Comparison of ENCODE assay signal across 9 cellular contexts in genomic region chr9:38432922-38433510, GRCh38. TPM values are rescaled to one million over a fixed set of nuclear protein-coding genes. Genes with fewer than 3 reads are reported as not detected.
DNase-seq lines count a peak whose midpoint lies in the region; ATAC-seq, FAIRE-seq and TF ChIP-seq lines count a peak whose summit lies in the region.
"Had no signal": no experiment of that assay in that cellular context is flagged by ENCODE, and none has a peak within 500 bp of the region (broad histone marks: within the 10 kb centered on the region; RNA-seq: fewer than 3 reads in every experiment).

No MANE protein-coding gene starts in this region.

- no peaks in the 10 kb centered on the region for H3K4me1 ChIP-seq in small intestine (ENCODE audit: control insufficient read depth in 2 of 2, insufficient read depth in 1 of 2, low read depth in 1 of 2, low read length in 1 of 2)

- H3K36me3 ChIP-seq in small intestine (ENCODE audit: control insufficient read depth in 2 of 2, insufficient read depth in 2 of 2, low read length in 2 of 2): no peaks in the 10 kb centered on the region

- CTCF ChIA-PET in activated naive CD4-positive, alpha-beta T cell treated with anti-CD3 and anti-CD28 coated beads, Interleukin-2, amount 10 ng/mL, durations not matched to agents 7 days and 5 days (lab: Charles Lee): interaction anchor here (0.8 to 2.4 kb wide), 8 partner anchors 10 to 521 kb away, joined by 3 to 9 read pairs (median 4); no protein-coding TSS in a partner anchor

- FAIRE-seq in D721Med (lab: Jason Lieb, UNC): no peak
- FAIRE-seq in small intestine (lab: Jason Lieb, UNC): no peak

- DNase-seq in D721Med (ENCODE audit: insufficient read length, low spot score) (no peak), HFFc6 (peak; percentile 38), RPMI7951 (ENCODE audit: low read depth) (peak; percentile 18), fibroblast of the conjunctiva (ENCODE audit: low read depth) (peak; percentile 17), small intestine (peak; percentile 30), epidermal melanocyte (ENCODE audit: insufficient read length, low spot score) (no peak)
- DNase-seq in activated naive CD4-positive, alpha-beta T cell treated with anti-CD3 and anti-CD28 coated beads, Interleukin-2, amount 10 ng/mL, durations not matched to agents 7 days and 5 days: no peak

- H3K9me3 Mint-ChIP-seq in HFFc6: no peaks in the 10 kb centered on the region
- no peaks in the 10 kb centered on the region for H3K9me3 Mint-ChIP-seq in activated naive CD4-positive, alpha-beta T cell treated with anti-CD3 and anti-CD28 coated beads, Interleukin-2, amount 10 ng/mL, durations not matched to agents 7 days and 5 days
- H3K9me3 Mint-ChIP-seq: T-cell had no signal

- no peak overlapping the region for H3K27ac ChIP-seq in small intestine (ENCODE audit: low read depth in 1 of 2, low read length in 1 of 2)

- H3K27me3 Mint-ChIP-seq in HFFc6 (ENCODE audit: insufficient read depth): peaks cover 22% of the 10 kb centered on the region
- H3K27me3 Mint-ChIP-seq in activated naive CD4-positive, alpha-beta T cell treated with anti-CD3 and anti-CD28 coated beads, Interleukin-2, amount 10 ng/mL, durations not matched to agents 7 days and 5 days: peaks cover 7% of the 10 kb centered on the region
- H3K27me3 Mint-ChIP-seq: T-cell had no signal

- TF ChIP-seq CTCF in D721Med (IDR thresholded peaks at IDR 0.05; ENCODE audit: insufficient read depth, missing control alignments) (peak; percentile 64), HFFc6 (IDR thresholded peaks at IDR 0.05) (peak; percentile 85)

- no peak overlapping the region for H3K4me3 Mint-ChIP-seq in HFFc6
- no peak overlapping the region for H3K4me3 Mint-ChIP-seq in activated naive CD4-positive, alpha-beta T cell treated with anti-CD3 and anti-CD28 coated beads, Interleukin-2, amount 10 ng/mL, durations not matched to agents 7 days and 5 days
- H3K4me3 Mint-ChIP-seq: T-cell had no signal

- no peak overlapping the region for H3K27ac Mint-ChIP-seq in HFFc6
- no peak overlapping the region for H3K27ac Mint-ChIP-seq in activated naive CD4-positive, alpha-beta T cell treated with anti-CD3 and anti-CD28 coated beads, Interleukin-2, amount 10 ng/mL, durations not matched to agents 7 days and 5 days
- H3K27ac Mint-ChIP-seq: T-cell had no signal

- no peak overlapping the region for H3K4me3 ChIP-seq in small intestine (ENCODE audit: low read depth in 1 of 2, low read length in 2 of 2)

- no peaks in the 10 kb centered on the region for H3K36me3 Mint-ChIP-seq in HFFc6 (ENCODE audit: low read depth)
- no peaks in the 10 kb centered on the region for H3K36me3 Mint-ChIP-seq in activated naive CD4-positive, alpha-beta T cell treated with anti-CD3 and anti-CD28 coated beads, Interleukin-2, amount 10 ng/mL, durations not matched to agents 7 days and 5 days
- H3K36me3 Mint-ChIP-seq: T-cell had no signal

- no peaks in the 10 kb centered on the region for H3K9me3 ChIP-seq in small intestine (ENCODE audit: control insufficient read depth, low read depth)

- peaks cover 0 to 3% of the 10 kb centered on the region in 2 donors for H3K27me3 ChIP-seq in small intestine (ENCODE audit: control insufficient read depth in 2 of 2, insufficient read depth in 2 of 2, low read length in 2 of 2)

- WGBS in small intestine, 3 donors: 29 to 32% (median 31%) methylated on average over 3 of the region's 3 CpGs

- no peak for ATAC-seq in HG02763 (IDR thresholded peaks at IDR 0.05; ENCODE audit: unreplicated experiment)
- ATAC-seq: T-cell had no signal

- peaks cover 41% of the 10 kb centered on the region for H3K4me1 Mint-ChIP-seq in HFFc6 (ENCODE audit: low read depth)
- H3K4me1 Mint-ChIP-seq in activated naive CD4-positive, alpha-beta T cell treated with anti-CD3 and anti-CD28 coated beads, Interleukin-2, amount 10 ng/mL, durations not matched to agents 7 days and 5 days: peaks cover 4% of the 10 kb centered on the region

RNA-seq across cellular contexts. Expression of gene IGFBPL1, which starts 8.8 kb away (rescaled TPM):
- not detected for total RNA-seq in HFFc6 (2021; fragmentation: NEBNext Ultra II Directional; extraction: Animal tissue kit (Norgen Biotek cat#: 25700))
- not detected in 2 replicates for total RNA-seq in RPMI7951 (2014; rRNA removed; shearing (Covaris generic))
- polyA plus RNA-seq in small intestine: under 1 TPM in 1 of 3 donors, not detected in 2; 0.95 TPM
- total RNA-seq: T-cell had no signal

RNA-seq across cellular contexts. Expression of gene ALDH1B1, which starts 40.5 kb away (rescaled TPM):
- total RNA-seq in HFFc6 (2021; fragmentation: NEBNext Ultra II Directional; extraction: Animal tissue kit (Norgen Biotek cat#: 25700)): 10 to 100 TPM; 34.5 to 42.0 (median 37.2) TPM
- 18.7 and 19.9 TPM in 2 replicates for total RNA-seq in RPMI7951 (2014; rRNA removed; shearing (Covaris generic))
- 10 to 100 TPM in 1 of 3 donors, 1 to 10 TPM in 2; 4.2 to 60.9 (median 6.8) TPM for polyA plus RNA-seq in small intestine

Comparison
In these comparisons a context has a peak if more than half of its experiments do, and no peak if none do; other contexts are left out.
1. DNase-seq: peak in HFFc6 (single experiment), RPMI7951 (single experiment), fibroblast of the conjunctiva (single experiment) and small intestine (single experiment); none in D721Med (single experiment), activated naive CD4-positive, alpha-beta T cell treated with anti-CD3 and anti-CD28 coated beads, Interleukin-2, amount 10 ng/mL, durations not matched to agents 7 days and 5 days (single experiment) and epidermal melanocyte (single experiment).